In genomic region chr4:53863163-53863562, GRCh38 we compare ENCODE assay signal across 16 cellular contexts.
DNase-seq lines count a peak whose midpoint lies in the region; ATAC-seq and TF ChIP-seq lines count a peak whose summit lies in the region.
"Had no signal": no experiment of that assay in that cellular context is flagged by ENCODE, and none has a peak within 500 bp of the region (broad histone marks: within the 10 kb centered on the region; RNA-seq: fewer than 3 reads in every experiment).

No MANE protein-coding gene starts in this region.

- no peaks in the 10 kb centered on the region for H3K4me1 ChIP-seq in psoas muscle
- H3K4me1 ChIP-seq: foreskin keratinocyte, right lobe of liver had no signal

- no peak overlapping the region for H3K4me3 ChIP-seq in cardiac fibroblast (replicated peaks in 1 of 2; ENCODE audit: low read depth in 2 of 2, low read length in 2 of 2)
- no peak overlapping the region for H3K4me3 ChIP-seq in psoas muscle
- H3K4me3 ChIP-seq: adrenal gland, right lobe of liver had no signal

- intact Hi-C loops in left ventricle myocardium superior (cut with micrococcal nuclease), result no loop called here
- intact Hi-C loops in psoas muscle (cut with DNase I), result no loop called here

- no peaks in the 10 kb centered on the region for H3K27me3 ChIP-seq in psoas muscle (ENCODE audit: insufficient read depth in 3 of 3, low read length in 2 of 3)
- H3K27me3 ChIP-seq: adrenal gland, right lobe of liver had no signal

- H3K27ac ChIP-seq in psoas muscle, result peak overlapping the region; percentile 44
- H3K27ac ChIP-seq: foreskin keratinocyte, right lobe of liver had no signal

- H3K36me3 ChIP-seq in psoas muscle (ENCODE audit: insufficient read depth in 1 of 2, low read depth in 1 of 2), result no peaks in the 10 kb centered on the region
- H3K36me3 ChIP-seq: adrenal gland, right lobe of liver had no signal

- ATAC-seq in left ventricle myocardium superior, result peak; percentile 82
- ATAC-seq in psoas muscle, result peak in 1 of 4 donors; percentile 72
- no peak for ATAC-seq in HG03439 (IDR thresholded peaks at IDR 0.05; ENCODE audit: unreplicated experiment)
- no peak for ATAC-seq in GM21447 (IDR thresholded peaks at IDR 0.05; ENCODE audit: unreplicated experiment)
- ATAC-seq: foreskin keratinocyte; naive thymus-derived CD8-positive, alpha-beta T cell; right lobe of liver had no signal

- DNase-seq in AG09319 (ENCODE audit: extremely low read depth, low read depth) (peak; percentile 4), cardiac fibroblast (ENCODE audit: low read depth in 2 of 2) (peak; percentile 64), left ventricle myocardium superior (peak; percentile 43), psoas muscle (peak in 1 of 2 donors; percentile 21), GOT3 (lab: John Stamatoyannopoulos, UW) (no peak), NCI-H748 treated with DMSO at 0.1 percent for 48 hours (lab: John Stamatoyannopoulos, UW) (no peak)
- DNase-seq: activated CD4-positive, alpha-beta T cell treated with anti-CD3 and anti-CD28 coated beads, Interleukin-2, amount 50 U/mL, for 4 hours; Calu3; foreskin keratinocyte; GF-D8; naive thymus-derived CD8-positive, alpha-beta T cell; right lobe of liver; stimulated activated CD4-positive, alpha-beta T cell treated with anti-CD3 and anti-CD28 coated beads, Interleukin-4, amount 100 ng/mL, for 4 hours had no signal

- no peak for TF ChIP-seq CTCF in AG09319 (IDR thresholded peaks at IDR 0.05; ENCODE audit: low read depth, low read length)
- TF ChIP-seq CTCF in cardiac fibroblast (IDR thresholded peaks at IDR 0.05; ENCODE audit: low read depth, low read length), result no peak
- no peak for TF ChIP-seq CTCF in psoas muscle (IDR thresholded peaks at IDR 0.05)

- WGBS in psoas muscle, 3 donors, result 34 to 36% (median 36%) methylated on average over 3 of the region's 3 CpGs

- no peaks in the 10 kb centered on the region for H3K9me3 ChIP-seq in psoas muscle
- H3K9me3 ChIP-seq: adrenal gland, right lobe of liver had no signal

Comparison
In these comparisons a context has a peak if more than half of its experiments do, and no peak if none do; other contexts are left out.
1. DNase-seq: peak in AG09319 (single experiment), cardiac fibroblast (2 of 2) and left ventricle myocardium superior (single experiment); none in GOT3 (single experiment) and NCI-H748 treated with DMSO at 0.1 percent for 48 hours (single experiment).